Comparison of ENCODE assay signal across 9 cellular contexts in genomic region chr12:55739025-55739378, GRCh38. TPM values are rescaled to one million over a fixed set of nuclear protein-coding genes. Genes with fewer than 3 reads are reported as not detected.
A peak's percentile ranks its signal among the peaks of the same experiment; 100 is the strongest.
DNase-seq lines count a peak whose midpoint lies in the region; ATAC-seq and TF ChIP-seq lines count a peak whose summit lies in the region.
"Had no signal": no experiment of that assay in that cellular context is flagged by ENCODE, and none has a peak within 500 bp of the region (broad histone marks: within the 10 kb centered on the region; RNA-seq: fewer than 3 reads in every experiment).

No MANE protein-coding gene starts in this region.

- H3K36me3 Mint-ChIP-seq in Calu3 (ENCODE audit: insufficient read depth, unreplicated experiment) = peaks cover 15% of the 10 kb centered on the region
- no peaks in the 10 kb centered on the region for H3K36me3 Mint-ChIP-seq in dendritic cell treated with granulocyte-macrophage colony-stimulating factor and Interleukin-4, amounts not matched to agents 40 ng/mL and 50 ng/mL, for 4 days (ENCODE audit: low read depth)

- H3K27me3 Mint-ChIP-seq in Calu3 (ENCODE audit: unreplicated experiment) = peaks cover 21% of the 10 kb centered on the region
- peaks cover 26% of the 10 kb centered on the region for H3K27me3 Mint-ChIP-seq in dendritic cell treated with granulocyte-macrophage colony-stimulating factor and Interleukin-4, amounts not matched to agents 40 ng/mL and 50 ng/mL, for 4 days

- BruUV-seq in Calu3 (replicated peaks; lab: Mats Ljungman, UMichigan) = no TSS peak

- H3K9ac ChIP-seq in MM.1S (ENCODE audit: low read length) = no peak overlapping the region

- intact Hi-C loops in Calu3 (cut with micrococcal nuclease; ENCODE audit: unreplicated experiment) = loop anchor here (1.0 to 5.0 kb wide), 8 partner anchors 57 to 363 kb away; partner anchors contain the start of genes DGKA, ORMDL2, PA2G4 and RPS26
- intact Hi-C loops in dendritic cell treated with granulocyte-macrophage colony-stimulating factor and Interleukin-4, amounts not matched to agents 40 ng/mL and 50 ng/mL, for 4 days (cut with micrococcal nuclease) = loop anchor here (2.0 to 5.0 kb wide), 4 partner anchors 200 to 378 kb away; partner anchors contain the start of genes RPL41, RPS26 and ZC3H10

- no peaks in the 10 kb centered on the region for H3K9me3 Mint-ChIP-seq in Calu3 (ENCODE audit: low read depth, unreplicated experiment)
- H3K9me3 Mint-ChIP-seq in dendritic cell treated with granulocyte-macrophage colony-stimulating factor and Interleukin-4, amounts not matched to agents 40 ng/mL and 50 ng/mL, for 4 days = no peaks in the 10 kb centered on the region

- H3K4me3 ChIP-seq in MM.1S (ENCODE audit: low read length) (peak overlapping the region; percentile 90), neutrophil (ENCODE audit: low read depth in 1 of 2, low read length in 1 of 2) (peak overlapping the region; percentile 53 to 60)

- H2AFZ ChIP-seq in MM.1S (ENCODE audit: low read length) = peak overlapping the region; percentile 93; the same call in 1 of the 2 replicates

- H3K36me3 ChIP-seq in MM.1S (replicated peaks; ENCODE audit: insufficient read depth, low read length) = no peaks in the 10 kb centered on the region
- H3K36me3 ChIP-seq in neutrophil = no peaks in the 10 kb centered on the region

- TF ChIP-seq CTCF in Calu3 (IDR thresholded peaks at IDR 0.05; ENCODE audit: unreplicated experiment) (no peak), MM.1S (IDR thresholded peaks at IDR 0.05; ENCODE audit: low read length) (no peak), neutrophil (IDR thresholded peaks at IDR 0.05) (no peak)

- H3K4me2 ChIP-seq in MM.1S (ENCODE audit: low read depth, low read length) = peak overlapping the region; percentile 89; the same call in 1 of the 2 replicates

- no peaks in the 10 kb centered on the region for H3K79me2 ChIP-seq in MM.1S (ENCODE audit: low read length)

- H3K9me2 ChIP-seq in MM.1S (replicated peaks; ENCODE audit: insufficient read depth, low read length) = no peaks in the 10 kb centered on the region

- H3K27ac ChIP-seq in MM.1S (ENCODE audit: low read length) (no peak overlapping the region), neutrophil (no peak overlapping the region)

- peak overlapping the region; percentile 68 for H3K4me3 Mint-ChIP-seq in Calu3 (ENCODE audit: low read depth, unreplicated experiment)
- H3K4me3 Mint-ChIP-seq in dendritic cell treated with granulocyte-macrophage colony-stimulating factor and Interleukin-4, amounts not matched to agents 40 ng/mL and 50 ng/mL, for 4 days = no peak overlapping the region

- H3K27me3 ChIP-seq in MM.1S (replicated peaks; ENCODE audit: insufficient read depth, low read length) (0 out of 2 replicates have a peak, but pooled peaks cover 4% of the 10 kb centered on the region), neutrophil (peaks cover 33% of the 10 kb centered on the region)
- H3K27me3 ChIP-seq: body of pancreas had no signal

- H4K20me1 ChIP-seq in MM.1S (ENCODE audit: insufficient read depth, low read length) = no peaks in the 10 kb centered on the region

- DNase-seq in Calu3 (no peak), MM.1S (no peak), GM19240 (ENCODE audit: insufficient read length, low spot score) (no peak), NCI-H2081 treated with DMSO at 0.1 percent for 48 hours (lab: John Stamatoyannopoulos, UW) (no peak), pons (ENCODE audit: low spot score) (no peak)

- peaks cover 35% of the 10 kb centered on the region for H3K4me1 Mint-ChIP-seq in Calu3 (ENCODE audit: low read depth, unreplicated experiment)
- H3K4me1 Mint-ChIP-seq in dendritic cell treated with granulocyte-macrophage colony-stimulating factor and Interleukin-4, amounts not matched to agents 40 ng/mL and 50 ng/mL, for 4 days (ENCODE audit: low read depth) = peaks cover 41% of the 10 kb centered on the region

- ATAC-seq in GM21723 (IDR thresholded peaks at IDR 0.05; ENCODE audit: unreplicated experiment) = no peak

- no peak overlapping the region for H3K27ac Mint-ChIP-seq in Calu3 (ENCODE audit: unreplicated experiment)
- peak overlapping the region; percentile 90 for H3K27ac Mint-ChIP-seq in dendritic cell treated with granulocyte-macrophage colony-stimulating factor and Interleukin-4, amounts not matched to agents 40 ng/mL and 50 ng/mL, for 4 days

- peaks cover 13% of the 10 kb centered on the region for H3K4me1 ChIP-seq in MM.1S (ENCODE audit: low read length)
- H3K4me1 ChIP-seq in neutrophil (ENCODE audit: control insufficient read depth in 1 of 2, insufficient read depth in 1 of 2, low read depth in 1 of 2, low read length in 1 of 2) = peaks cover 21 to 22% of the 10 kb centered on the region in 2 experiments

- CTCF ChIA-PET in Calu3 (lab: Charles Lee) = interaction anchor here (0.6 to 3.3 kb wide), 27 partner anchors 9 to 778 kb away, joined by 3 to 41 read pairs (median 4); partner anchors contain the start of genes ANKRD52, CD63, ORMDL2 and PA2G4

- H3F3A ChIP-seq in MM.1S (ENCODE audit: insufficient read depth, low read length) = peaks cover 8% of the 10 kb centered on the region; the same call in 1 of the 2 replicates

- H3K9me3 ChIP-seq in MM.1S (replicated peaks; ENCODE audit: insufficient read depth, low read length) = no peaks in the 10 kb centered on the region
- H3K9me3 ChIP-seq in neutrophil = no peaks in the 10 kb centered on the region
- H3K9me3 ChIP-seq: body of pancreas had no signal

RNA-seq across cellular contexts. Expression of gene GDF11, which starts 3.9 kb away (rescaled TPM):
- total RNA-seq in Calu3 (2022) = 5.3 and 6.7 TPM in 2 replicates

RNA-seq across cellular contexts. Expression of gene CD63, which starts 10.2 kb away (rescaled TPM):
- total RNA-seq in Calu3 (2022) = 880 and 991 TPM in 2 replicates

RNA-seq across cellular contexts. Expression of gene RDH5, which starts 18.8 kb away (rescaled TPM):
- 11.0 and 11.2 TPM in 2 replicates for total RNA-seq in Calu3 (2022)

RNA-seq across cellular contexts. Expression of gene BLOC1S1, which starts 23.2 kb away (rescaled TPM):
- total RNA-seq in Calu3 (2022) = 71.0 and 89.4 TPM in 2 replicates

RNA-seq across cellular contexts. Expression of gene ITGA7, which starts 31.3 kb away (rescaled TPM):
- total RNA-seq in Calu3 (2022) = 5.9 and 6.3 TPM in 2 replicates
